In the genomic region with DNA sequence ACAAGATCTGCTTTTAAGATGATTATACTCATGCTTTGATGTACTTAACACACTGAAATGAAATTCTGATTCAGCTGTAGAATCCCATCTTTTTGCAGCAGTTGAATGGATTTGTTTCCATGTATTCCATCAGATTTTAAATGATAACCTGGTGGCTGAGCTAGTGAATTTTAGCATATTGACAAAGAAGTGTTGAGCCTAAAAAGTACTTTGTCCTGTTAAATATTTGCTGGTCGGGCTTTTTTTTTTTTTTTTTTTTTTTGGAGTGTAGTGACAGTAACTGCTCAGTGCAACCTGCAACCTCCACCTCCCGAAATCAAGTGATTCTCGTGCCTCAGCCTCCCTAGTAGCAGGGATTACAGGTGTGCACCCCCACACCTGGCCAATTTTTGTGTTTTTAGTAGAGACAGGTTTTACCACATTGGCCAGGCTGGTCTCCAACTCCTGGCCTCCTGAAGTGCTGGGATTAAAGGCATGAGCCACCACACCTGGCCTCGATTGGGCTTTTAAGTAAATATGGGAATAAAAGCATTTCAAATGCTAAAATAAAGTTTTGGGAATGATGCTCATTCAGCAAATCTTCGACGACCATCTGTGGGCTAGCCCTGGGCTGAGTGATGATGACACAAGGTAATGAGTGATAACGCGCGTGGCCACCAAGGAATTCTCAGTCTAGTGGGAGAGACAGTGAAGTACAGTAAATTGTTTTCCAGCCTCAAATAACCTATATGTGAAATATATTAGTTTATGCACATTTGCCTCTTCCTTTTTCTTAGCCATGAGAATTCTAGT, we compare ENCODE assay signal across 10 cellular contexts. TPM values are rescaled to one million over a fixed set of nuclear protein-coding genes. Genes with fewer than 3 reads are reported as not detected.
DNase-seq lines count a peak whose midpoint lies in the region; ATAC-seq and TF ChIP-seq lines count a peak whose summit lies in the region.
"Had no signal": no experiment of that assay in that cellular context is flagged by ENCODE, and none has a peak within 500 bp of the region (broad histone marks: within the 10 kb centered on the region; RNA-seq: fewer than 3 reads in every experiment).

No MANE protein-coding gene starts in this region.

- POLR2A ChIA-PET in CD4-positive, alpha-beta T cell (lab: Charles Lee), result interaction anchor here (1.5 kb wide), 1 partner anchor 67 kb away, joined by 4 read pairs; no protein-coding TSS in a partner anchor

- H3K27me3 Mint-ChIP-seq in CD4-positive, alpha-beta T cell, result no peaks in the 10 kb centered on the region
- H3K27me3 Mint-ChIP-seq in IgD-negative memory B cell (no peaks in the 10 kb centered on the region), brain (peaks cover 12% of the 10 kb centered on the region), natural killer cell (ENCODE audit: low read depth in 2 of 2) (no peaks in the 10 kb centered on the region)

- CTCF ChIA-PET in CD4-positive, alpha-beta T cell (lab: Charles Lee), result no interaction called here

- DNase-seq in CD4-positive, alpha-beta T cell, result no peak
- DNase-seq in natural killer cell, result no peak
- no peak for DNase-seq in middle frontal gyrus (ENCODE audit: extremely low spot score, low spot score)
- no peak for DNase-seq in SW 1271 (lab: John Stamatoyannopoulos, UW)
- no peak for DNase-seq in GOT3 (lab: John Stamatoyannopoulos, UW)
- DNase-seq: NCI-H510A; stimulated activated CD4-positive, alpha-beta T cell treated with anti-CD3 and anti-CD28 coated beads, Interleukin-1b, Interleukin-23, amount 100 ng/mL, for 48 hours had no signal

- TF ChIP-seq CTCF in CD4-positive, alpha-beta T cell (IDR thresholded peaks at IDR 0.05), result no peak
- TF ChIP-seq CTCF in brain (conservative IDR thresholded peaks at IDR 0.05) (no peak), natural killer cell (IDR thresholded peaks at IDR 0.05) (no peak)

- H3K4me1 Mint-ChIP-seq in CD4-positive, alpha-beta T cell (ENCODE audit: low read depth), result peaks cover 79% of the 10 kb centered on the region
- H3K4me1 Mint-ChIP-seq in IgD-negative memory B cell, result peaks cover 35 to 43% (median 40%) of the 10 kb centered on the region in 3 donors
- peaks cover 56% of the 10 kb centered on the region for H3K4me1 Mint-ChIP-seq in brain
- H3K4me1 Mint-ChIP-seq in natural killer cell, result peaks cover 38 to 39% of the 10 kb centered on the region in 2 donors

- H3K9me3 Mint-ChIP-seq in CD4-positive, alpha-beta T cell, result no peaks in the 10 kb centered on the region
- H3K9me3 Mint-ChIP-seq in IgD-negative memory B cell (no peaks in the 10 kb centered on the region), brain (peaks cover 0 to 2% (median 0%) of the 10 kb centered on the region in 5 experiments), natural killer cell (no peaks in the 10 kb centered on the region)

- no peaks in the 10 kb centered on the region for H3K27me3 ChIP-seq in CD4-positive, alpha-beta T cell (ENCODE audit: control insufficient read depth, insufficient read depth, low read length)

- peak overlapping the region; percentile 50 for H3K27ac Mint-ChIP-seq in CD4-positive, alpha-beta T cell
- H3K27ac Mint-ChIP-seq in IgD-negative memory B cell (peak overlapping the region; percentile 16 to 81 (median 67)), brain (peak overlapping the region in 2 of 5 experiments; percentile 29 to 32), natural killer cell (peak overlapping the region; percentile 3 to 5)

- H3K9me3 ChIP-seq in CD4-positive, alpha-beta T cell (ENCODE audit: control insufficient read depth, low read length), result no peaks in the 10 kb centered on the region

- no peak overlapping the region for H3K27ac ChIP-seq in CD4-positive, alpha-beta T cell (ENCODE audit: low read depth, low read length)

- intact Hi-C loops in CD4-positive, alpha-beta T cell (cut with DNase I, micrococcal nuclease), result loop anchor here in 1 of 2 experiments (2.0 to 5.0 kb wide), 3 partner anchors 157 to 1095 kb away; a partner anchor contains a TSS
- intact Hi-C loops in natural killer cell (cut with micrococcal nuclease), result loop anchor here (2.0 kb wide), 1 partner anchor 159 kb away; a partner anchor contains a TSS

- ATAC-seq in CD4-positive, alpha-beta T cell (ENCODE audit: poor library complexity), result no peak
- ATAC-seq in natural killer cell, result no peak
- no peak for ATAC-seq in GM19455 (IDR thresholded peaks at IDR 0.05; ENCODE audit: unreplicated experiment)

- H3K36me3 Mint-ChIP-seq in CD4-positive, alpha-beta T cell (ENCODE audit: low read depth), result peaks cover 61% of the 10 kb centered on the region
- H3K36me3 Mint-ChIP-seq in IgD-negative memory B cell, result peaks cover 2% of the 10 kb centered on the region
- H3K36me3 Mint-ChIP-seq in brain, result peaks cover 43% of the 10 kb centered on the region
- H3K36me3 Mint-ChIP-seq in natural killer cell, result no peaks in the 10 kb centered on the region

- H3K4me3 Mint-ChIP-seq in CD4-positive, alpha-beta T cell, result peak overlapping the region; percentile 95
- H3K4me3 Mint-ChIP-seq in IgD-negative memory B cell (peak overlapping the region; percentile 96 to 100 (median 98)), brain (peak overlapping the region; percentile 89 to 98 (median 93)), natural killer cell (no peak overlapping the region)

RNA-seq across cellular contexts. Expression of a gene that starts 2.2 kb away (rescaled TPM):
- 100 to 1,000 TPM; 200 to 206 TPM for total RNA-seq in CD4-positive, alpha-beta T cell
- polyA plus RNA-seq in IgD-negative memory B cell (64.5 TPM), brain (ENCODE audit: insufficient read depth, low read depth, low replicate concordance) (49.6 TPM)
- total RNA-seq in natural killer cell, result 100 to 1,000 TPM; 119 to 135 (median 129) TPM

RNA-seq across cellular contexts. Expression of a gene that starts 2.7 kb away (rescaled TPM):
- 10 to 100 TPM; 10.6 to 11.0 TPM for total RNA-seq in CD4-positive, alpha-beta T cell
- polyA plus RNA-seq in IgD-negative memory B cell (24.3 TPM), brain (ENCODE audit: insufficient read depth, low read depth, low replicate concordance) (65.4 TPM)
- 10 to 100 TPM; 15.2 to 18.8 (median 18.1) TPM for total RNA-seq in natural killer cell

RNA-seq across cellular contexts. Expression of a gene that starts 55.4 kb away (rescaled TPM):
- total RNA-seq in CD4-positive, alpha-beta T cell, result not detected
- polyA plus RNA-seq in IgD-negative memory B cell, result 0.13 TPM
- 0.12 TPM for polyA plus RNA-seq in brain (ENCODE audit: insufficient read depth, low read depth, low replicate concordance)
- under 1 TPM; 0.10 to 0.24 (median 0.16) TPM for total RNA-seq in natural killer cell
